Comparison of ENCODE assay signal across 9 cellular contexts in the genomic region with DNA sequence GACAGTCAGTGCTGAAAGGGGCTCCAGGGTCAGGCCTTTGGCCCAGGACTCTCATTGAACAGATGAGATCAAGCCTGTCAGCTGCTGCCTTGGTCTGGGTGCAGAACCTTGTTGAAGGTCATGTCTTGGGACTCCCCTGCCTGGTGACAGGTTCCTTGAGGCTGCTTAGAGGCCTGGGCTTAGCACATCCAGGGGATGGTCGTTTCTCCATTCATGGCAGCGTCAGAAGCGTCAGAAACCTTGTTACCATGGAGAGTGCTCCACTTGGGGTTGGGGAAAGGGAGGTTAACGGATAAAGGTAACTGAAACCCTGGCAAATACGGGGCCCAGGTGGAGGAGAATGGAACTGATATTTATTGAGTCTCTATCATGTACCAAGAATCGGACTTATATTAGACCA. TPM values are rescaled to one million over a fixed set of nuclear protein-coding genes. Genes with fewer than 3 reads are reported as not detected.
DNase-seq lines count a peak whose midpoint lies in the region; ATAC-seq and TF ChIP-seq lines count a peak whose summit lies in the region.
"Had no signal": no experiment of that assay in that cellular context is flagged by ENCODE, and none has a peak within 500 bp of the region (broad histone marks: within the 10 kb centered on the region; RNA-seq: fewer than 3 reads in every experiment).

No MANE protein-coding gene starts in this region.

- DNase-seq in Jurkat, Clone E6-1 (ENCODE audit: low read depth, low spot score) = no peak
- DNase-seq in mammary epithelial cell = no peak
- DNase-seq in posterior vena cava (ENCODE audit: low spot score) = no peak
- no peak for DNase-seq in A172 (ENCODE audit: low spot score)
- DNase-seq: foreskin melanocyte had no signal

- H3K9ac ChIP-seq in mammary epithelial cell (ENCODE audit: insufficient read depth, low read length) = peak overlapping the region; percentile 85
- peak overlapping the region; percentile 46 for H3K9ac ChIP-seq in muscle layer of colon (ENCODE audit: low read length)

- H3K79me2 ChIP-seq in ACC112 (ENCODE audit: control insufficient read depth, insufficient read depth, low read length, unreplicated experiment) = peaks cover 74% of the 10 kb centered on the region
- H3K79me2 ChIP-seq in mammary epithelial cell (ENCODE audit: insufficient read depth, low read length) = peaks cover 89% of the 10 kb centered on the region

- CTCF ChIA-PET in mammary epithelial cell (lab: Charles Lee; ENCODE audit: low non-redundant PET) = interaction anchor here (0.6 kb wide), 1 partner anchor 109 kb away, joined by 10 read pairs; no protein-coding TSS in a partner anchor

- ATAC-seq in HG03175 (IDR thresholded peaks at IDR 0.05; ENCODE audit: unreplicated experiment) (no peak), HG03571 (IDR thresholded peaks at IDR 0.05; ENCODE audit: unreplicated experiment) (no peak)

- H2AFZ ChIP-seq in ACC112 (ENCODE audit: low read length, unreplicated experiment) (no peak overlapping the region), mammary epithelial cell (ENCODE audit: low read depth, low read length) (no peak overlapping the region)

- BruUV-seq in mammary epithelial cell (replicated peaks; lab: Mats Ljungman, UMichigan) = no TSS peak

- H3K27ac ChIP-seq in ACC112 (ENCODE audit: low read depth, low read length) (peak overlapping the region; percentile 83; the same call in 1 of the 2 replicates), mammary epithelial cell (ENCODE audit: insufficient read depth, low read depth, low read length) (peak overlapping the region; percentile 53), muscle layer of colon (ENCODE audit: low read depth, low read length) (peak overlapping the region; percentile 83)

- dilution Hi-C loops in mammary epithelial cell (cut with HindIII; ENCODE audit: low sequenced_read_pairs) = loop anchor here (10.0 kb wide), 1 partner anchor 64 kb away; no protein-coding TSS in a partner anchor

- intact Hi-C loops in mammary epithelial cell (cut with micrococcal nuclease) = loop anchor here (1.0 kb wide), 2 partner anchors 8 to 273 kb away; a partner anchor contains a TSS
- intact Hi-C loops in posterior vena cava (cut with DNase I) = no loop called here

- H3K4me3 ChIP-seq in ACC112 (ENCODE audit: low read depth, low read length) = peak overlapping the region; percentile 78
- peak overlapping the region; percentile 75 for H3K4me3 ChIP-seq in Jurkat, Clone E6-1 (ENCODE audit: low read length)
- H3K4me3 ChIP-seq in mammary epithelial cell (replicated peaks in 1 of 3; ENCODE audit: insufficient read depth in 1 of 3, low read depth in 2 of 3, low read length in 3 of 3) = peak overlapping the region; percentile 63 to 89 (median 76)
- H3K4me3 ChIP-seq in muscle layer of colon (ENCODE audit: low read depth in 1 of 2, low read length in 2 of 2) = peak overlapping the region in 1 of 2 donors; percentile 95

- no peaks in the 10 kb centered on the region for H4K20me1 ChIP-seq in mammary epithelial cell (ENCODE audit: insufficient read depth, low read length)

- H3K9me3 ChIP-seq in mammary epithelial cell (replicated peaks; ENCODE audit: insufficient read depth, low read length) (no peaks in the 10 kb centered on the region), muscle layer of colon (ENCODE audit: low read length) (no peaks in the 10 kb centered on the region)

- H3K4me1 ChIP-seq in ACC112 (ENCODE audit: control insufficient read depth, insufficient read depth, low read length, unreplicated experiment) (peaks cover 33% of the 10 kb centered on the region), mammary epithelial cell (ENCODE audit: insufficient read depth, low read length) (peaks cover 21% of the 10 kb centered on the region), muscle layer of colon (ENCODE audit: insufficient read depth, low read length) (peaks cover 51% of the 10 kb centered on the region)

- H3K27me3 ChIP-seq in ACC112 (ENCODE audit: insufficient read depth, low read length) (no peaks in the 10 kb centered on the region), mammary epithelial cell (ENCODE audit: insufficient read depth, low read length) (no peaks in the 10 kb centered on the region), muscle layer of colon (ENCODE audit: control insufficient read depth in 1 of 2, insufficient read depth in 2 of 2, low read length in 2 of 2) (no peaks in the 10 kb centered on the region)

- no peak for TF ChIP-seq CTCF in mammary epithelial cell (conservative IDR thresholded peaks at IDR 0.05 in 1 of 2, IDR thresholded peaks at IDR 0.05 in 1 of 2; ENCODE audit: extremely low read depth in 1 of 2, insufficient read depth in 1 of 2, low read depth in 1 of 2, low read length in 2 of 2)

- in situ Hi-C loops in mammary epithelial cell (cut with MboI; ENCODE audit: low sequenced_read_pairs in 2 of 2) = no loop called here

- 70% methylated on average over 6 of the region's 6 CpGs for WGBS in mammary epithelial cell (ENCODE audit: low coverage, missing lambda C conversion rate)

- peak overlapping the region; percentile 84 for H3K4me2 ChIP-seq in mammary epithelial cell (ENCODE audit: insufficient read depth, low read depth, low read length)

- H3K36me3 ChIP-seq in ACC112 (ENCODE audit: insufficient read depth, low read length) (peaks cover 28% of the 10 kb centered on the region), mammary epithelial cell (ENCODE audit: insufficient read depth, low read length) (peaks cover 24% of the 10 kb centered on the region), muscle layer of colon (ENCODE audit: insufficient read depth, low read length) (peaks cover 21% of the 10 kb centered on the region)

RNA-seq across cellular contexts. Expression of a gene that starts 8.8 kb away (rescaled TPM):
- polyA plus RNA-seq in Jurkat, Clone E6-1 (2012; ENCODE audit: insufficient read depth, insufficient read length) = 78.2 TPM
- total RNA-seq in mammary epithelial cell = 10 to 100 TPM; 21.2 to 79.8 TPM
- 76.4 TPM for polyA plus RNA-seq in mammary epithelial cell
- 46.6 TPM for polyA minus RNA-seq in mammary epithelial cell
- total RNA-seq in posterior vena cava = 10 to 100 TPM; 23.1 to 23.4 TPM
- total RNA-seq in A172 (2014; rRNA removed; shearing (Covaris generic)) = 61.5 and 62.1 TPM in 2 replicates

RNA-seq across cellular contexts. Expression of a gene that starts 9.0 kb away (rescaled TPM):
- 2,762 TPM for polyA plus RNA-seq in Jurkat, Clone E6-1 (2012; ENCODE audit: insufficient read depth, insufficient read length)
- 1,000 to 10,000 TPM; 1,457 to 1,657 TPM for total RNA-seq in mammary epithelial cell
- 2,723 TPM for polyA plus RNA-seq in mammary epithelial cell
- polyA minus RNA-seq in mammary epithelial cell = 1,172 TPM
- 1,000 to 10,000 TPM in 1 of 2 donors, 100 to 1,000 TPM in 1; 997 to 1,074 TPM for total RNA-seq in posterior vena cava
- total RNA-seq in A172 (2014; rRNA removed; shearing (Covaris generic)) = 2,941 and 5,977 TPM in 2 replicates

RNA-seq across cellular contexts. Expression of a gene that starts 17.5 kb away (rescaled TPM):
- polyA plus RNA-seq in Jurkat, Clone E6-1 (2012; ENCODE audit: insufficient read depth, insufficient read length) = not detected
- total RNA-seq in mammary epithelial cell (not detected), posterior vena cava (not detected)
- polyA plus RNA-seq in mammary epithelial cell = not detected
- not detected for polyA minus RNA-seq in mammary epithelial cell
- not detected in 2 replicates for total RNA-seq in A172 (2014; rRNA removed; shearing (Covaris generic))
